In genomic region chr10:30587522-30588031, GRCh38 we compare ENCODE assay signal across 1 cellular context.
A peak's percentile ranks its signal among the peaks of the same experiment; 100 is the strongest.
TF ChIP-seq lines count a peak whose summit lies in the region.

No MANE protein-coding gene starts in this region.

TF ChIP-seq in HepG2, 621 proteins besides CTCF, POLR2A, EP300 and RAD21 (continued from another document and continues in another):
- peak; percentile 24; the same call in 1 of the 2 replicates for TF ChIP-seq HOMEZ (CRISPR knock-in tag; IDR thresholded peaks at IDR 0.05; ENCODE audit: low read depth)
- TF ChIP-seq TARDBP (CRISPR knock-in tag; IDR thresholded peaks at IDR 0.05) = peak; percentile 36; the same call in 1 of the 2 replicates
- peak; percentile 45; the same call in 1 of the 2 replicates for TF ChIP-seq HOXA3 (CRISPR knock-in tag; IDR thresholded peaks at IDR 0.05)
- 0 out of 2 replicates have a peak, but pooled peaks have one; percentile 27 for TF ChIP-seq UBTF (CRISPR knock-in tag; IDR thresholded peaks at IDR 0.05)
- TF ChIP-seq ZMYM4 (CRISPR knock-in tag; IDR thresholded peaks at IDR 0.05) = peak; percentile 68
- TF ChIP-seq ZNF607 (CRISPR knock-in tag; IDR thresholded peaks at IDR 0.05; ENCODE audit: borderline replicate concordance) = peak; percentile 84
- peak; percentile 85 for TF ChIP-seq HIVEP1 (CRISPR knock-in tag; IDR thresholded peaks at IDR 0.05)
- TF ChIP-seq XRCC5 (optimal IDR thresholded peaks at IDR 0.05; ENCODE audit: low read length) = peak; percentile 32
- TF ChIP-seq ELF3 (CRISPR knock-in tag; IDR thresholded peaks at IDR 0.05) = peak; percentile 95
- peak; percentile 41; the same call in 1 of the 2 replicates for TF ChIP-seq ZNF788 (CRISPR knock-in tag; IDR thresholded peaks at IDR 0.05; ENCODE audit: borderline replicate concordance)
- TF ChIP-seq RXRB (CRISPR knock-in tag; IDR thresholded peaks at IDR 0.05; ENCODE audit: borderline replicate concordance) = peak; percentile 69
- no peak for TF ChIP-seq ZFP36L2 (CRISPR knock-in tag; IDR thresholded peaks at IDR 0.05)
- no peak for TF ChIP-seq ZKSCAN8 (CRISPR knock-in tag; IDR thresholded peaks at IDR 0.05; ENCODE audit: borderline replicate concordance)
- 0 out of 2 replicates have a peak, but pooled peaks have one; percentile 20 for TF ChIP-seq ZNF501 (CRISPR knock-in tag; IDR thresholded peaks at IDR 0.05)
- peak; percentile 69 for TF ChIP-seq ZFX (CRISPR knock-in tag; IDR thresholded peaks at IDR 0.05; ENCODE audit: low read depth)
- no peak for TF ChIP-seq TGIF2 (CRISPR knock-in tag; IDR thresholded peaks at IDR 0.05)
- no peak for TF ChIP-seq CENPT (CRISPR knock-in tag; IDR thresholded peaks at IDR 0.05; ENCODE audit: low read depth)
- TF ChIP-seq HDAC2 (CRISPR knock-in tag; IDR thresholded peaks at IDR 0.05) = peak; percentile 65; the same call in 1 of the 2 replicates
- TF ChIP-seq THAP9 (CRISPR knock-in tag; IDR thresholded peaks at IDR 0.05; ENCODE audit: borderline replicate concordance) = peak; percentile 35; the same call in 1 of the 2 replicates
- no peak for TF ChIP-seq HMG20B (CRISPR knock-in tag; conservative IDR thresholded peaks at IDR 0.05)
- no peak for TF ChIP-seq RBM39 (IDR thresholded peaks at IDR 0.05; ENCODE audit: low read depth, low read length, poor library complexity, severe bottlenecking)
- TF ChIP-seq NFKBIZ (CRISPR knock-in tag; IDR thresholded peaks at IDR 0.05) = peak; percentile 100
- peak; percentile 100 for TF ChIP-seq BCL3 (CRISPR knock-in tag; IDR thresholded peaks at IDR 0.05)
- no peak for TF ChIP-seq ETV6 (CRISPR knock-in tag; conservative IDR thresholded peaks at IDR 0.05)
- no peak for TF ChIP-seq ZNF550 (CRISPR knock-in tag; IDR thresholded peaks at IDR 0.05; ENCODE audit: borderline replicate concordance)
- TF ChIP-seq TEAD3 (CRISPR knock-in tag; optimal IDR thresholded peaks at IDR 0.05; ENCODE audit: borderline replicate concordance) = peak; percentile 86
- no peak for TF ChIP-seq GTF3A (CRISPR knock-in tag; conservative IDR thresholded peaks at IDR 0.05)
- peak; percentile 49; the same call in 1 of the 2 replicates for TF ChIP-seq ZNF609 (CRISPR knock-in tag; IDR thresholded peaks at IDR 0.05; ENCODE audit: borderline replicate concordance)
- 0 out of 2 replicates have a peak, but pooled peaks have one; percentile 46 for TF ChIP-seq ZNF691 (CRISPR knock-in tag; IDR thresholded peaks at IDR 0.05; ENCODE audit: borderline replicate concordance, low read depth)
- peak; percentile 71 for TF ChIP-seq SAP130 (CRISPR knock-in tag; IDR thresholded peaks at IDR 0.05; ENCODE audit: low read depth)
- 0 out of 2 replicates have a peak, but pooled peaks have one; percentile 44 for TF ChIP-seq ZNF644 (CRISPR knock-in tag; IDR thresholded peaks at IDR 0.05; ENCODE audit: low read depth)
- peak; percentile 66 for TF ChIP-seq SKIL (CRISPR knock-in tag; IDR thresholded peaks at IDR 0.05; ENCODE audit: borderline replicate concordance)
- no peak for TF ChIP-seq ZBTB7B (CRISPR knock-in tag; IDR thresholded peaks at IDR 0.05)
- TF ChIP-seq TFAP4 (IDR thresholded peaks at IDR 0.05; ENCODE audit: borderline replicate concordance, low read depth) = peak; percentile 66; the same call in 1 of the 2 replicates
- peak; percentile 82 for TF ChIP-seq ELF1 (CRISPR knock-in tag; IDR thresholded peaks at IDR 0.05)
- no peak for TF ChIP-seq ZNF816 (CRISPR knock-in tag; IDR thresholded peaks at IDR 0.05; ENCODE audit: borderline replicate concordance)
- TF ChIP-seq CENPBD1 (CRISPR knock-in tag; IDR thresholded peaks at IDR 0.05; ENCODE audit: borderline replicate concordance, low read depth) = no peak
- TF ChIP-seq TCF7 (IDR thresholded peaks at IDR 0.05; ENCODE audit: low read depth) = 0 out of 2 replicates have a peak, but pooled peaks have one; percentile 11
- 0 out of 2 replicates have a peak, but pooled peaks have one; percentile 25 for TF ChIP-seq KAT8 (CRISPR knock-in tag; IDR thresholded peaks at IDR 0.05)
- peak; percentile 100 for TF ChIP-seq RELA (CRISPR knock-in tag; IDR thresholded peaks at IDR 0.05)
- TF ChIP-seq AHR (CRISPR knock-in tag; IDR thresholded peaks at IDR 0.05) = no peak
- peak; percentile 9; the same call in 1 of the 2 replicates for TF ChIP-seq MEIS2 (CRISPR knock-in tag; IDR thresholded peaks at IDR 0.05)
- TF ChIP-seq ZNF263 (CRISPR knock-in tag; IDR thresholded peaks at IDR 0.05) = peak; percentile 18; the same call in 1 of the 2 replicates
- no peak for TF ChIP-seq ZMAT5 (CRISPR knock-in tag; IDR thresholded peaks at IDR 0.05; ENCODE audit: borderline replicate concordance, low read depth)
- TF ChIP-seq EZH2 (conservative IDR thresholded peaks at IDR 0.05; ENCODE audit: low read depth, low read length) = no peak
- peak; percentile 41; the same call in 1 of the 2 replicates for TF ChIP-seq ETV5 (CRISPR knock-in tag; IDR thresholded peaks at IDR 0.05; ENCODE audit: borderline replicate concordance)
